28 cellular contexts compared by ENCODE assay signal in the genomic region with DNA sequence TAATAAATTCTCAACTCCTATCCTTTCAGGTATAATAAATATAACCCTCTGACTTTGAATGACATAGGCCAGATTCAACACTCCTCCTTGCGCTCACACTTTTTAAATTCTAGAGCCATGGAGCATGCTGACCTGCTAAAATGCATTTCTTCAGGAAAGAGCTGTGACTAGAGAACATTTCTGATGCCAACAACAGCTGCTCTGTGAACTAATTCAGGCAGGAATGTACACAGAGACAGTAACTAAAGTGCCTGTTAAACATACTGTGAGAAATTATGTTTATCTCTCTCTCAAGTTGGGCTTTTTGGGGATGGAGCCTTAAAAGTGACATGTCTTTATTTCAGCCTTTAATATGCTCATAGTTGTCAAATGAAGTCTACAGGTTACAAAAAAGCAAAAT. TPM values are rescaled to one million over a fixed set of nuclear protein-coding genes. Genes with fewer than 3 reads are reported as not detected.
DNase-seq lines count a peak whose midpoint lies in the region; TF ChIP-seq lines count a peak whose summit lies in the region.
"Had no signal": no experiment of that assay in that cellular context is flagged by ENCODE, and none has a peak within 500 bp of the region (broad histone marks: within the 10 kb centered on the region; RNA-seq: fewer than 3 reads in every experiment).

No MANE protein-coding gene starts in this region.

- H3K27me3 Mint-ChIP-seq in glutamatergic neuron (ENCODE audit: unreplicated experiment) (no peaks in the 10 kb centered on the region), osteocyte (ENCODE audit: unreplicated experiment) (no peaks in the 10 kb centered on the region)
- H3K27me3 Mint-ChIP-seq: stimulated activated naive CD8-positive, alpha-beta T cell treated with anti-CD3 and anti-CD28 coated beads, Interleukin-15, amount 100 ng/mL, for 72 hours had no signal

- peaks cover 40% of the 10 kb centered on the region for H3K4me1 Mint-ChIP-seq in glutamatergic neuron (ENCODE audit: low read depth, unreplicated experiment)
- H3K4me1 Mint-ChIP-seq in osteocyte (ENCODE audit: unreplicated experiment), result peaks cover 47% of the 10 kb centered on the region
- H3K4me1 Mint-ChIP-seq: activated CD4-positive, alpha-beta memory T cell treated with anti-CD3 and anti-CD28 coated beads, Interleukin-2, amount 10 ng/mL, durations not matched to agents 7 days and 5 days; activated naive CD4-positive, alpha-beta T cell treated with anti-CD3 and anti-CD28 coated beads, Interleukin-2, amount 10 ng/mL, durations not matched to agents 7 days and 5 days; CD4-positive, alpha-beta memory T cell had no signal

- H3K4me3 Mint-ChIP-seq in glutamatergic neuron (ENCODE audit: unreplicated experiment) (no peak overlapping the region), osteocyte (ENCODE audit: unreplicated experiment) (no peak overlapping the region)
- H3K4me3 Mint-ChIP-seq: activated CD4-positive, alpha-beta memory T cell treated with anti-CD3 and anti-CD28 coated beads, Interleukin-2, amount 10 ng/mL, durations not matched to agents 7 days and 5 days; activated naive CD4-positive, alpha-beta T cell treated with anti-CD3 and anti-CD28 coated beads, Interleukin-2, amount 10 ng/mL, durations not matched to agents 7 days and 5 days; CD4-positive, alpha-beta memory T cell; endodermal cell; naive B cell; stimulated activated naive CD8-positive, alpha-beta T cell treated with anti-CD3 and anti-CD28 coated beads, Interleukin-15, amount 100 ng/mL, for 72 hours had no signal

- H3K36me3 Mint-ChIP-seq in glutamatergic neuron (ENCODE audit: unreplicated experiment), result no peaks in the 10 kb centered on the region
- peaks cover 2% of the 10 kb centered on the region for H3K36me3 Mint-ChIP-seq in osteocyte (ENCODE audit: unreplicated experiment)
- H3K36me3 Mint-ChIP-seq: activated naive CD4-positive, alpha-beta T cell treated with anti-CD3 and anti-CD28 coated beads, Interleukin-2, amount 10 ng/mL, durations not matched to agents 7 days and 5 days; CD4-positive, alpha-beta memory T cell; naive B cell had no signal

- H3K9me3 Mint-ChIP-seq in glutamatergic neuron (ENCODE audit: unreplicated experiment) (peaks cover 4% of the 10 kb centered on the region), osteocyte (ENCODE audit: unreplicated experiment) (no peaks in the 10 kb centered on the region)
- H3K9me3 Mint-ChIP-seq: activated CD4-positive, alpha-beta memory T cell treated with anti-CD3 and anti-CD28 coated beads, Interleukin-2, amount 10 ng/mL, durations not matched to agents 7 days and 5 days; activated naive CD4-positive, alpha-beta T cell treated with anti-CD3 and anti-CD28 coated beads, Interleukin-2, amount 10 ng/mL, durations not matched to agents 7 days and 5 days; endodermal cell; naive B cell had no signal

- peak overlapping the region; percentile 98 for H3K27ac Mint-ChIP-seq in glutamatergic neuron (ENCODE audit: unreplicated experiment)
- H3K27ac Mint-ChIP-seq in osteocyte (ENCODE audit: unreplicated experiment), result peak overlapping the region; percentile 52
- H3K27ac Mint-ChIP-seq: activated CD4-positive, alpha-beta memory T cell treated with anti-CD3 and anti-CD28 coated beads, Interleukin-2, amount 10 ng/mL, durations not matched to agents 7 days and 5 days; activated naive CD4-positive, alpha-beta T cell treated with anti-CD3 and anti-CD28 coated beads, Interleukin-2, amount 10 ng/mL, durations not matched to agents 7 days and 5 days; naive B cell; stimulated activated naive CD8-positive, alpha-beta T cell treated with anti-CD3 and anti-CD28 coated beads, Interleukin-15, amount 100 ng/mL, for 72 hours had no signal

- no peak for TF ChIP-seq CTCF in glutamatergic neuron (IDR thresholded peaks at IDR 0.05; ENCODE audit: partially characterized antibody, unreplicated experiment)
- TF ChIP-seq CTCF in osteocyte (IDR thresholded peaks at IDR 0.05), result no peak
- TF ChIP-seq CTCF in GM13976 (IDR thresholded peaks at IDR 0.05; ENCODE audit: borderline replicate concordance, control extremely low read depth, extremely low read depth, insufficient read depth, missing control alignments), result no peak

- in situ Hi-C loops in GM13976 (cut with MboI; ENCODE audit: low sequenced_read_pairs, unreplicated experiment), result no loop called here

- DNase-seq in DMS 273 (lab: John Stamatoyannopoulos, UW; ENCODE audit: unreplicated experiment), result peak; percentile 18
- DNase-seq in DMS 273 treated with DMSO at 0.1 percent for 48 hours (lab: John Stamatoyannopoulos, UW), result no peak
- DNase-seq in astrocyte of the hippocampus (ENCODE audit: low read depth, low spot score), result peak; percentile 44
- DNase-seq in glutamatergic neuron, result no peak
- DNase-seq in osteocyte (ENCODE audit: extremely low spot score, unreplicated experiment), result no peak
- no peak for DNase-seq in GOT3 (lab: John Stamatoyannopoulos, UW)
- no peak for DNase-seq in central memory CD4-positive, alpha-beta T cell
- no peak for DNase-seq in GM13976 (ENCODE audit: low spot score)
- DNase-seq: activated CD4-positive, alpha-beta memory T cell treated with anti-CD3 and anti-CD28 coated beads, Interleukin-2, amount 10 ng/mL, durations not matched to agents 7 days and 5 days; activated CD8-positive, alpha-beta memory T cell treated with anti-CD3 and anti-CD28 coated beads, Interleukin-2, amount 50 U/mL, for 48 hours; activated naive CD4-positive, alpha-beta T cell treated with anti-CD3 and anti-CD28 coated beads, Interleukin-2, amount 10 ng/mL, durations not matched to agents 7 days and 5 days; amniotic stem cell; CD4-positive, alpha-beta memory T cell; DMS53; endodermal cell; esophagus squamous epithelium; H7; kidney; naive B cell; NCI-H1105 treated with DMSO at 0.1 percent for 48 hours; NCI-H2081 treated with DMSO at 0.1 percent for 48 hours; NCI-H345; NCI-H774; small intestine; stimulated activated CD8-positive, alpha-beta memory T cell treated with anti-CD3 and anti-CD28 coated beads, Interleukin-4, amount 100 ng/mL, for 48 hours; stimulated activated naive CD8-positive, alpha-beta T cell treated with anti-CD3 and anti-CD28 coated beads, Interleukin-15, amount 100 ng/mL, for 72 hours; T-helper 1 cell; thyroid gland had no signal

RNA-seq across cellular contexts. Expression of a gene that starts 8.3 kb away (rescaled TPM):
- total RNA-seq in glutamatergic neuron (ENCODE audit: unreplicated experiment) (57.8 TPM), osteocyte (19.0 and 21.2 TPM in 2 replicates)

Comparison
In these comparisons a context has a peak if more than half of its experiments do, and no peak if none do; other contexts are left out.
1. DNase-seq: peak in DMS 273 (single experiment) and astrocyte of the hippocampus (single experiment); none in DMS 273 treated with DMSO at 0.1 percent for 48 hours (single experiment), glutamatergic neuron (single experiment), osteocyte (single experiment), GOT3 (single experiment), central memory CD4-positive, alpha-beta T cell (single experiment) and GM13976 (single experiment).